In the genomic region with DNA sequence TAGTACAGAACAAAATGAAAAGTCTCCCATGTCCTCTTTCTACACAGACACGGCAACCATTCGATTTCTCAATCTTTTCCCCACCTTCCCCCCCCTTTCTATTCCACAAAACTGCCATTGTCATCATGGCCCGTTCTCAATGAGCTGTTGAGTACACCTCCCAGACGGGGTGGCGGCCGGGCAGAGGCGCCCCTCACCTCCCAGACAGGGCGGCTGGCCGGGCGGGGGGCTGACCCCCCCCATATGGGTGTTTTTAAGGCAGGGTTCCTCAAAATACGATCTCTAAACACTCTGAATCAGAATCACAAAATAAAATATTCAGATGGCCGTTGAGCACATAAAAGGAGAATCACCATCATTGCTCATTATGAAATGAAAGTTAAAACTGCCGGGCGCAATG, we compare ENCODE assay signal across 11 cellular contexts. TPM values are rescaled to one million over a fixed set of nuclear protein-coding genes. Genes with fewer than 3 reads are reported as not detected.
"Had no signal": no experiment of that assay in that cellular context is flagged by ENCODE, and none has a peak within 500 bp of the region (broad histone marks: within the 10 kb centered on the region; RNA-seq: fewer than 3 reads in every experiment).

No MANE protein-coding gene starts in this region.

RNA-seq across cellular contexts. Expression of a gene that starts 53.7 kb away (rescaled TPM):
- total RNA-seq: chondrocyte; fibroblast of lung; left ventricle myocardium inferior; myocyte; naive thymus-derived CD8-positive, alpha-beta T cell; occipital lobe; ovary; pulmonary artery endothelial cell; spleen had no signal
- polyA plus RNA-seq: fibroblast of lung, heart right ventricle, immature natural killer cell had no signal
